27 cellular contexts compared by ENCODE assay signal in genomic region chr5:107735558-107735957, GRCh38.
DNase-seq lines count a peak whose midpoint lies in the region; TF ChIP-seq lines count a peak whose summit lies in the region.
"Had no signal": no experiment of that assay in that cellular context is flagged by ENCODE, and none has a peak within 500 bp of the region (broad histone marks: within the 10 kb centered on the region; RNA-seq: fewer than 3 reads in every experiment).

No MANE protein-coding gene starts in this region.

- TF ChIP-seq EP300 in neural cell (conservative IDR thresholded peaks at IDR 0.05; ENCODE audit: poor library complexity, severe bottlenecking) = peak; percentile 76

- H3K4me3 ChIP-seq in neural cell (ENCODE audit: low read length) = no peak overlapping the region
- H3K4me3 ChIP-seq: A549; BLaER1; BLaER1 treated with 17β-estradiol and CSF1 and Interleukin-3, amounts not matched to agents 10 nM and 100 nM had no signal

- DNase-seq in NCI-H69 (lab: John Stamatoyannopoulos, UW) = no peak
- DNase-seq: 8988T; ACHN; AML-193; BE2C; C1 segment of cervical spinal cord; Caco-2; Calu3; CD4-positive, alpha-beta memory T cell; CD4-positive, alpha-beta T cell; CD4-positive, CD25-positive, alpha-beta regulatory T cell; CD8-positive, alpha-beta memory T cell; CD8-positive, alpha-beta T cell; COR-L47; DMS 273 treated with DMSO at 0.1 percent for 48 hours; DMS153; DMS53; DMS79; DMS79 treated with DMSO at 0.1 percent for 48 hours; DND-41; EL had no signal

- no peaks in the 10 kb centered on the region for H3F3A ChIP-seq in neural cell (ENCODE audit: insufficient read depth, low read length, poor library complexity, severe bottlenecking)

- H2AFZ ChIP-seq in neural cell (ENCODE audit: low read depth, low read length) = no peak overlapping the region

- no peak overlapping the region for H3K9ac ChIP-seq in neural cell (ENCODE audit: low read length)
- H3K9ac ChIP-seq: BLaER1; BLaER1 treated with 17β-estradiol and CSF1 and Interleukin-3, amounts not matched to agents 10 nM and 100 nM had no signal

- H4K20me1 ChIP-seq in neural cell (ENCODE audit: insufficient read depth) = no peaks in the 10 kb centered on the region
- H4K20me1 ChIP-seq: BLaER1; BLaER1 treated with 17β-estradiol and CSF1 and Interleukin-3, amounts not matched to agents 10 nM and 100 nM had no signal

- H3K4me2 ChIP-seq in neural cell (ENCODE audit: low read length) = no peak overlapping the region
- H3K4me2 ChIP-seq: A549; BLaER1; BLaER1 treated with 17β-estradiol and CSF1 and Interleukin-3, amounts not matched to agents 10 nM and 100 nM had no signal

- H3K27me3 ChIP-seq in neural cell (ENCODE audit: insufficient read depth, low read depth, low read length) = no peaks in the 10 kb centered on the region
- H3K27me3 ChIP-seq: BE2C; BLaER1; BLaER1 treated with 17β-estradiol and CSF1 and Interleukin-3, amounts not matched to agents 10 nM and 100 nM had no signal

- no peak overlapping the region for H3K27ac ChIP-seq in neural cell (ENCODE audit: low read length)
- H3K27ac ChIP-seq: 22Rv1; A549; BLaER1; BLaER1 treated with 17β-estradiol and CSF1 and Interleukin-3, amounts not matched to agents 10 nM and 100 nM; C4-2B had no signal

- H3K9me3 ChIP-seq in neural cell (ENCODE audit: low read length) = no peaks in the 10 kb centered on the region
- H3K9me3 ChIP-seq: A549; BE2C; BLaER1; BLaER1 treated with 17β-estradiol and CSF1 and Interleukin-3, amounts not matched to agents 10 nM and 100 nM; Caco-2 had no signal

- H3K9me2 ChIP-seq in neural cell (ENCODE audit: insufficient read depth, low read length) = no peaks in the 10 kb centered on the region

- H3K36me3 ChIP-seq in neural cell (ENCODE audit: insufficient read depth, low read length) = no peaks in the 10 kb centered on the region
- H3K36me3 ChIP-seq: BE2C; BLaER1; BLaER1 treated with 17β-estradiol and CSF1 and Interleukin-3, amounts not matched to agents 10 nM and 100 nM had no signal

- TF ChIP-seq RAD21 in neural cell (conservative IDR thresholded peaks at IDR 0.05) = no peak

- no peak for TF ChIP-seq CTCF in neural cell (IDR thresholded peaks at IDR 0.05; ENCODE audit: poor library complexity, severe bottlenecking)

- no peaks in the 10 kb centered on the region for H3K79me2 ChIP-seq in neural cell (replicated peaks; ENCODE audit: insufficient read depth, low read length)

TF ChIP-seq in neural cell, 6 proteins besides CTCF, POLR2A, EP300 and RAD21:
- TF ChIP-seq REST (IDR thresholded peaks at IDR 0.05; ENCODE audit: borderline replicate concordance) (peak; percentile 82), SMC3 (conservative IDR thresholded peaks at IDR 0.05; ENCODE audit: poor library complexity) (no peak), POLR2AphosphoS5 (IDR thresholded peaks at IDR 0.05) (peak; percentile 61)
